8 cellular contexts compared by ENCODE assay signal in the genomic region with DNA sequence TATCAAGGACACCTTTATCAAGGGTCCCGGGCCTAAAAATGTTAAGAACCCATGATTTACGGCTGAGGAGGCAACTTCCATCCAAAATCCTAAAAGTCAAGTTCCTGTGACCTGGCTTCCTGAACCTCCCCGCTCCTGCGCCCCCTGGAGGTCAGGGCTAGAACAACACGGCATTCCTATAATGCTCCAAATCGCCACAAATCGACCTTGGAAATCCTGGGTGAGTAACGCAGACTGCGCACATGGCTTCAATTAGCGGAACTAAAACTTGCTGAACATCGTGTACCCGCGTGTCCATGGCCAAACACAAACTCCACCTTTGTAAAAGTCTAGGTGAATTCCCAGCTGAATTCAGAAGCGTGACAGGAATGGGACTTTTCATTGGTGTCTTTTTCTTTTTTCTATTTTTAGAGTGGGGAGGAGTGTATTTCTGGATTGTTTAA.
A peak's percentile ranks its signal among the peaks of the same experiment; 100 is the strongest.
DNase-seq lines count a peak whose midpoint lies in the region; ATAC-seq and TF ChIP-seq lines count a peak whose summit lies in the region.

No MANE protein-coding gene starts in this region.

- no peaks in the 10 kb centered on the region for H3K36me3 Mint-ChIP-seq in nephron (ENCODE audit: low read depth)
- no peaks in the 10 kb centered on the region for H3K36me3 Mint-ChIP-seq in stimulated activated naive CD8-positive, alpha-beta T cell treated with anti-CD3 and anti-CD28 coated beads, Interleukin-15, Interleukin-2, amounts not matched to agents 100 ng/mL and 50 ng/mL, for 24 hours (ENCODE audit: low read depth)

- TF ChIP-seq CTCF in epithelial cell of esophagus (IDR thresholded peaks at IDR 0.05; ENCODE audit: insufficient read depth, low read depth, low read length, missing control alignments) (peak; percentile 98), nephron (IDR thresholded peaks at IDR 0.05; ENCODE audit: unreplicated experiment in 3 of 3) (peak; percentile 85 to 87 (median 85))

- H3K27me3 Mint-ChIP-seq in nephron (ENCODE audit: low read depth), result peaks cover 22% of the 10 kb centered on the region
- H3K27me3 Mint-ChIP-seq in stimulated activated naive CD8-positive, alpha-beta T cell treated with anti-CD3 and anti-CD28 coated beads, Interleukin-15, Interleukin-2, amounts not matched to agents 100 ng/mL and 50 ng/mL, for 24 hours, result peaks cover 25% of the 10 kb centered on the region

- no peak overlapping the region for H3K4me3 Mint-ChIP-seq in nephron
- peak overlapping the region; percentile 25 for H3K4me3 Mint-ChIP-seq in stimulated activated naive CD8-positive, alpha-beta T cell treated with anti-CD3 and anti-CD28 coated beads, Interleukin-15, Interleukin-2, amounts not matched to agents 100 ng/mL and 50 ng/mL, for 24 hours

- no peak for ATAC-seq in GM21367 (IDR thresholded peaks at IDR 0.05; ENCODE audit: unreplicated experiment)

- DNase-seq in AG08395 (ENCODE audit: low spot score), result peak; percentile 91
- DNase-seq in GM19240 (ENCODE audit: insufficient read length, low spot score), result peak; percentile 27
- peak; percentile 17 for DNase-seq in NCI-H524 treated with DMSO at 0.1 percent for 48 hours (lab: John Stamatoyannopoulos, UW)
- peak; percentile 81 for DNase-seq in activated CD8-positive, alpha-beta memory T cell treated with anti-CD3 and anti-CD28 coated beads for 24 hours
- peak; percentile 75 for DNase-seq in epithelial cell of esophagus (ENCODE audit: low read depth)

- no peaks in the 10 kb centered on the region for H3K4me1 Mint-ChIP-seq in nephron
- peaks cover 9% of the 10 kb centered on the region for H3K4me1 Mint-ChIP-seq in stimulated activated naive CD8-positive, alpha-beta T cell treated with anti-CD3 and anti-CD28 coated beads, Interleukin-15, Interleukin-2, amounts not matched to agents 100 ng/mL and 50 ng/mL, for 24 hours (ENCODE audit: low read depth)

- H3K9me3 Mint-ChIP-seq in nephron, result no peaks in the 10 kb centered on the region
- no peaks in the 10 kb centered on the region for H3K9me3 Mint-ChIP-seq in stimulated activated naive CD8-positive, alpha-beta T cell treated with anti-CD3 and anti-CD28 coated beads, Interleukin-15, Interleukin-2, amounts not matched to agents 100 ng/mL and 50 ng/mL, for 24 hours

- H3K4me3 ChIP-seq in epithelial cell of esophagus (ENCODE audit: low read length), result no peak overlapping the region

- no peak overlapping the region for H3K27ac Mint-ChIP-seq in nephron
- H3K27ac Mint-ChIP-seq in stimulated activated naive CD8-positive, alpha-beta T cell treated with anti-CD3 and anti-CD28 coated beads, Interleukin-15, Interleukin-2, amounts not matched to agents 100 ng/mL and 50 ng/mL, for 24 hours, result no peak overlapping the region

Comparison
In these comparisons a context has a peak if more than half of its experiments do, and no peak if none do; other contexts are left out.
1. DNase-seq: peak in every context shown above with its lines; median percentile 91 in AG08395; 81 in activated CD8-positive, alpha-beta memory T cell treated with anti-CD3 and anti-CD28 coated beads for 24 hours; 75 in epithelial cell of esophagus; 27 in GM19240; 17 in NCI-H524 treated with DMSO at 0.1 percent for 48 hours.